1 cellular context compared by ENCODE assay signal in the genomic region with DNA sequence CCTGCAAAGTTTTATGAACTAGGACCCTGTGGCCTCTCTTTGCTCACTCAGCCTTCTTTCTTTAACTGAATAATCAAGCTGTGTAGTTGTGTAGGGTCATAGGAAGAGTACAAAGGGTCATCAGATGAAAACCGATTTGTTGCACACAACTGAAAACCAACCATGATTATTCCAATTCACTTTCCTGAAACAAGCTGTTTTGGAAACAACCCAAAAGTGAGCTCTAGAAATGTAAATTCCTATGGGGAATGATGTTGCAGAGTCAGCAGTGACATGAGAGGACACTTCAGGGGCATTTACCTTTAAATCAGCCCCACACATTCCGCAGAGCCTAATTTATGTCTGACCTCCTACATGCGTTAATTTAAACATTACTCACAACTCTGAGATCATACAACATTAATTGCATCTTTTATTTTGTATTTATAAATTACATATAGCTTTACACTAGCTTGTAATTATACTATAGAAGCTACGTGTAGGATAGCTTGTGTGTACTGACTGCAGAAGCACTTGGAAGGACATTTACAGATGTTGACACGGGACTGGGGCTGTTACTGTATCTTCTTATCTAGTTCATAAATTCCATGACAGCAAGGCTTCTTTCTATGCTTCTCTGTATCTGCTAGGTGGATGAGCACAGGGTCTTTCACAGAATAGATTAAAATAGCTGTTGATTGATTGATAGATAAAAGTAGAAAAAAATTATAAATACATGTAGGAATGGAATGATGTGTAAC.
TF ChIP-seq lines count a peak whose summit lies in the region.

No MANE protein-coding gene starts in this region.

TF ChIP-seq in HCT116, 20 proteins besides CTCF, POLR2A, EP300 and RAD21 (continued from another document):
- TF ChIP-seq, protein P1, sequence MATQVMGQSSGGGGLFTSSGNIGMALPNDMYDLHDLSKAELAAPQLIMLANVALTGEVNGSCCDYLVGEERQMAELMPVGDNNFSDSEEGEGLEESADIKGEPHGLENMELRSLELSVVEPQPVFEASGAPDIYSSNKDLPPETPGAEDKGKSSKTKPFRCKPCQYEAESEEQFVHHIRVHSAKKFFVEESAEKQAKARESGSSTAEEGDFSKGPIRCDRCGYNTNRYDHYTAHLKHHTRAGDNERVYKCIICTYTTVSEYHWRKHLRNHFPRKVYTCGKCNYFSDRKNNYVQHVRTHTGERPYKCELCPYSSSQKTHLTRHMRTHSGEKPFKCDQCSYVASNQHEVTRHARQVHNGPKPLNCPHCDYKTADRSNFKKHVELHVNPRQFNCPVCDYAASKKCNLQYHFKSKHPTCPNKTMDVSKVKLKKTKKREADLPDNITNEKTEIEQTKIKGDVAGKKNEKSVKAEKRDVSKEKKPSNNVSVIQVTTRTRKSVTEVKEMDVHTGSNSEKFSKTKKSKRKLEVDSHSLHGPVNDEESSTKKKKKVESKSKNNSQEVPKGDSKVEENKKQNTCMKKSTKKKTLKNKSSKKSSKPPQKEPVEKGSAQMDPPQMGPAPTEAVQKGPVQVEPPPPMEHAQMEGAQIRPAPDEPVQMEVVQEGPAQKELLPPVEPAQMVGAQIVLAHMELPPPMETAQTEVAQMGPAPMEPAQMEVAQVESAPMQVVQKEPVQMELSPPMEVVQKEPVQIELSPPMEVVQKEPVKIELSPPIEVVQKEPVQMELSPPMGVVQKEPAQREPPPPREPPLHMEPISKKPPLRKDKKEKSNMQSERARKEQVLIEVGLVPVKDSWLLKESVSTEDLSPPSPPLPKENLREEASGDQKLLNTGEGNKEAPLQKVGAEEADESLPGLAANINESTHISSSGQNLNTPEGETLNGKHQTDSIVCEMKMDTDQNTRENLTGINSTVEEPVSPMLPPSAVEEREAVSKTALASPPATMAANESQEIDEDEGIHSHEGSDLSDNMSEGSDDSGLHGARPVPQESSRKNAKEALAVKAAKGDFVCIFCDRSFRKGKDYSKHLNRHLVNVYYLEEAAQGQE (IDR thresholded peaks at IDR 0.05; ENCODE audit: low read depth) = no peak
- TF ChIP-seq MAX (IDR thresholded peaks at IDR 0.05) (no peak), POLR2AphosphoS5 (IDR thresholded peaks at IDR 0.05; ENCODE audit: low read depth, low read length) (no peak)
TF ChIP-seq in HCT116: peak in this region for 0.
